In genomic region chr10:105634283-105634682, GRCh38 we compare ENCODE assay signal across 7 cellular contexts.
"Had no signal": no experiment of that assay in that cellular context is flagged by ENCODE, and none has a peak within 500 bp of the region (broad histone marks: within the 10 kb centered on the region; RNA-seq: fewer than 3 reads in every experiment).

No MANE protein-coding gene starts in this region.

- FAIRE-seq: H1, H54, HTR-8/SVneo had no signal

- ATAC-seq: GM23338 had no signal

- DNase-seq: H9, HCEC 1CT, KBM-7 had no signal

- H3K4me3 ChIP-seq: GM23338 had no signal
